10 cellular contexts compared by ENCODE assay signal in genomic region chr10:110192552-110192951, GRCh38. TPM values are rescaled to one million over a fixed set of nuclear protein-coding genes. Genes with fewer than 3 reads are reported as not detected.
DNase-seq lines count a peak whose midpoint lies in the region; ATAC-seq and TF ChIP-seq lines count a peak whose summit lies in the region.
"Had no signal": no experiment of that assay in that cellular context is flagged by ENCODE, and none has a peak within 500 bp of the region (broad histone marks: within the 10 kb centered on the region; RNA-seq: fewer than 3 reads in every experiment).

No MANE protein-coding gene starts in this region.

- H3K4me1 ChIP-seq in gastrocnemius medialis, result no peaks in the 10 kb centered on the region

- peak; percentile 18 for TF ChIP-seq CTCF in GM10266 (IDR thresholded peaks at IDR 0.05; ENCODE audit: control insufficient read depth, insufficient read depth, low read depth, missing control alignments)
- peak; percentile 4 for TF ChIP-seq CTCF in fibroblast of mammary gland (conservative IDR thresholded peaks at IDR 0.05; ENCODE audit: control insufficient read depth, insufficient read depth, low read depth, low read length)
- TF ChIP-seq CTCF in gastrocnemius medialis (IDR thresholded peaks at IDR 0.05 in 4 of 5, conservative IDR thresholded peaks at IDR 0.05 in 1 of 5), result no peak

- H3K27me3 ChIP-seq in gastrocnemius medialis, result no peaks in the 10 kb centered on the region

- intact Hi-C loops in gastrocnemius medialis (cut with DNase I; ENCODE audit: low total_unique reads), result loop anchor here (5.0 kb wide), 1 partner anchor 40 kb away; no protein-coding TSS in a partner anchor

- no peak for TF ChIP-seq POLR2A in gastrocnemius medialis (IDR thresholded peaks at IDR 0.05)

- peak; percentile 54 for DNase-seq in GM10266 (ENCODE audit: extremely low spot score)
- peak; percentile 37 for DNase-seq in KBM-7
- peak; percentile 38 for DNase-seq in fibroblast of mammary gland (ENCODE audit: low read depth)
- DNase-seq in HPDE6-E6E7 (ENCODE audit: extremely low spot score), result no peak
- no peak for DNase-seq in stimulated activated CD4-positive, alpha-beta T cell treated with anti-CD3 and anti-CD28 coated beads, Interleukin-4, amount 100 ng/mL, for 4 hours
- no peak for DNase-seq in gastrocnemius medialis
- DNase-seq: activated CD4-positive, alpha-beta T cell treated with anti-CD3 and anti-CD28 coated beads, Interleukin-2, amount 10 ng/mL, durations not matched to agents 24 days and 14 days; Caco-2 had no signal

- no peak overlapping the region for H3K27ac ChIP-seq in gastrocnemius medialis

- in situ Hi-C loops in KBM-7 (cut with MboI; ENCODE audit: low pct_unique_long_range_greater_than_20kb, low sequenced_read_pairs), result no loop called here
- in situ Hi-C loops in gastrocnemius medialis (cut with MboI; ENCODE audit: low sequenced_read_pairs in 4 of 4), result loop anchor here in 1 of 4 donors (10.0 kb wide), 1 partner anchor 48 kb away; no protein-coding TSS in a partner anchor

- H3K4me3 ChIP-seq in fibroblast of mammary gland (ENCODE audit: control insufficient read depth, low read depth, low read length), result no peak overlapping the region
- H3K4me3 ChIP-seq in gastrocnemius medialis, result no peak overlapping the region

- H3K36me3 ChIP-seq in gastrocnemius medialis, result no peaks in the 10 kb centered on the region

- peak; percentile 69 for ATAC-seq in GM21526 (IDR thresholded peaks at IDR 0.05; ENCODE audit: low FRiP score, unreplicated experiment)
- ATAC-seq in HG03108 (IDR thresholded peaks at IDR 0.05; ENCODE audit: unreplicated experiment), result no peak
- ATAC-seq in gastrocnemius medialis, result no peak

- no peaks in the 10 kb centered on the region for H3K9me3 ChIP-seq in gastrocnemius medialis

RNA-seq across cellular contexts. Expression of gene MXI1, which starts 14.9 kb away (rescaled TPM):
- 10 to 100 TPM; 35.9 to 67.8 (median 53.9) TPM for total RNA-seq in gastrocnemius medialis

Comparison
In these comparisons a context has a peak if more than half of its experiments do, and no peak if none do; other contexts are left out.
1. DNase-seq: peak in GM10266 (single experiment), KBM-7 (single experiment) and fibroblast of mammary gland (single experiment); none in HPDE6-E6E7 (single experiment), stimulated activated CD4-positive, alpha-beta T cell treated with anti-CD3 and anti-CD28 coated beads, Interleukin-4, amount 100 ng/mL, for 4 hours (0 of 2) and gastrocnemius medialis (0 of 2).
2. CTCF ChIP-seq: peak in GM10266 (single experiment) and fibroblast of mammary gland (single experiment); none in gastrocnemius medialis (0 of 5).